1 cellular context compared by ENCODE assay signal in the genomic region with DNA sequence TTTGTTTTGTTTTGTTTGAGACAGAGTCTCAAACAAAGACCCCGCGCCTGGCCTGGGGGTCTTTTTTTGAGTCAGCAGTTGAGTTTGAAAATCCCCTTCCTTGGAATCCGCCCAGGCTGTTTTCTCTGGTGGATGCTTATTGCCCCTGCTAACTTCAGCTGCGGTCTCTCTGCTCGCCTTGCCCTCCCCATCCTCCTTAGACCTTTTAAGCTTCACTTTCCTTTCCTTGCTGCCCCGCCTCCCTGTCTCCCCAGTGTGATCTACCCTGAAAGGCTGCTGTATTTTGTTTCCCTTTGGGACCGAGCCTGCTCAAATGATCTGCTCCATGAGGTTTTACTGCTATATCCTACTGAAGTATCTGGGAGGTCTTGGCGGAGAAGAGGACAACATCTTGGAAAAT.
TF ChIP-seq lines count a peak whose summit lies in the region.

No MANE protein-coding gene starts in this region.

TF ChIP-seq in GM23338, 12 proteins besides CTCF, POLR2A, EP300 and RAD21 (continued from another document):
- TF ChIP-seq, protein P1, sequence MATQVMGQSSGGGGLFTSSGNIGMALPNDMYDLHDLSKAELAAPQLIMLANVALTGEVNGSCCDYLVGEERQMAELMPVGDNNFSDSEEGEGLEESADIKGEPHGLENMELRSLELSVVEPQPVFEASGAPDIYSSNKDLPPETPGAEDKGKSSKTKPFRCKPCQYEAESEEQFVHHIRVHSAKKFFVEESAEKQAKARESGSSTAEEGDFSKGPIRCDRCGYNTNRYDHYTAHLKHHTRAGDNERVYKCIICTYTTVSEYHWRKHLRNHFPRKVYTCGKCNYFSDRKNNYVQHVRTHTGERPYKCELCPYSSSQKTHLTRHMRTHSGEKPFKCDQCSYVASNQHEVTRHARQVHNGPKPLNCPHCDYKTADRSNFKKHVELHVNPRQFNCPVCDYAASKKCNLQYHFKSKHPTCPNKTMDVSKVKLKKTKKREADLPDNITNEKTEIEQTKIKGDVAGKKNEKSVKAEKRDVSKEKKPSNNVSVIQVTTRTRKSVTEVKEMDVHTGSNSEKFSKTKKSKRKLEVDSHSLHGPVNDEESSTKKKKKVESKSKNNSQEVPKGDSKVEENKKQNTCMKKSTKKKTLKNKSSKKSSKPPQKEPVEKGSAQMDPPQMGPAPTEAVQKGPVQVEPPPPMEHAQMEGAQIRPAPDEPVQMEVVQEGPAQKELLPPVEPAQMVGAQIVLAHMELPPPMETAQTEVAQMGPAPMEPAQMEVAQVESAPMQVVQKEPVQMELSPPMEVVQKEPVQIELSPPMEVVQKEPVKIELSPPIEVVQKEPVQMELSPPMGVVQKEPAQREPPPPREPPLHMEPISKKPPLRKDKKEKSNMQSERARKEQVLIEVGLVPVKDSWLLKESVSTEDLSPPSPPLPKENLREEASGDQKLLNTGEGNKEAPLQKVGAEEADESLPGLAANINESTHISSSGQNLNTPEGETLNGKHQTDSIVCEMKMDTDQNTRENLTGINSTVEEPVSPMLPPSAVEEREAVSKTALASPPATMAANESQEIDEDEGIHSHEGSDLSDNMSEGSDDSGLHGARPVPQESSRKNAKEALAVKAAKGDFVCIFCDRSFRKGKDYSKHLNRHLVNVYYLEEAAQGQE (IDR thresholded peaks at IDR 0.05; ENCODE audit: unreplicated experiment), result no peak
- no peak for TF ChIP-seq EZH2phosphoT487 (IDR thresholded peaks at IDR 0.05; ENCODE audit: unreplicated experiment)
- TF ChIP-seq ZNF331 (CRISPR knock-in tag; IDR thresholded peaks at IDR 0.05; ENCODE audit: low read depth), result no peak
- TF ChIP-seq, protein P2, sequence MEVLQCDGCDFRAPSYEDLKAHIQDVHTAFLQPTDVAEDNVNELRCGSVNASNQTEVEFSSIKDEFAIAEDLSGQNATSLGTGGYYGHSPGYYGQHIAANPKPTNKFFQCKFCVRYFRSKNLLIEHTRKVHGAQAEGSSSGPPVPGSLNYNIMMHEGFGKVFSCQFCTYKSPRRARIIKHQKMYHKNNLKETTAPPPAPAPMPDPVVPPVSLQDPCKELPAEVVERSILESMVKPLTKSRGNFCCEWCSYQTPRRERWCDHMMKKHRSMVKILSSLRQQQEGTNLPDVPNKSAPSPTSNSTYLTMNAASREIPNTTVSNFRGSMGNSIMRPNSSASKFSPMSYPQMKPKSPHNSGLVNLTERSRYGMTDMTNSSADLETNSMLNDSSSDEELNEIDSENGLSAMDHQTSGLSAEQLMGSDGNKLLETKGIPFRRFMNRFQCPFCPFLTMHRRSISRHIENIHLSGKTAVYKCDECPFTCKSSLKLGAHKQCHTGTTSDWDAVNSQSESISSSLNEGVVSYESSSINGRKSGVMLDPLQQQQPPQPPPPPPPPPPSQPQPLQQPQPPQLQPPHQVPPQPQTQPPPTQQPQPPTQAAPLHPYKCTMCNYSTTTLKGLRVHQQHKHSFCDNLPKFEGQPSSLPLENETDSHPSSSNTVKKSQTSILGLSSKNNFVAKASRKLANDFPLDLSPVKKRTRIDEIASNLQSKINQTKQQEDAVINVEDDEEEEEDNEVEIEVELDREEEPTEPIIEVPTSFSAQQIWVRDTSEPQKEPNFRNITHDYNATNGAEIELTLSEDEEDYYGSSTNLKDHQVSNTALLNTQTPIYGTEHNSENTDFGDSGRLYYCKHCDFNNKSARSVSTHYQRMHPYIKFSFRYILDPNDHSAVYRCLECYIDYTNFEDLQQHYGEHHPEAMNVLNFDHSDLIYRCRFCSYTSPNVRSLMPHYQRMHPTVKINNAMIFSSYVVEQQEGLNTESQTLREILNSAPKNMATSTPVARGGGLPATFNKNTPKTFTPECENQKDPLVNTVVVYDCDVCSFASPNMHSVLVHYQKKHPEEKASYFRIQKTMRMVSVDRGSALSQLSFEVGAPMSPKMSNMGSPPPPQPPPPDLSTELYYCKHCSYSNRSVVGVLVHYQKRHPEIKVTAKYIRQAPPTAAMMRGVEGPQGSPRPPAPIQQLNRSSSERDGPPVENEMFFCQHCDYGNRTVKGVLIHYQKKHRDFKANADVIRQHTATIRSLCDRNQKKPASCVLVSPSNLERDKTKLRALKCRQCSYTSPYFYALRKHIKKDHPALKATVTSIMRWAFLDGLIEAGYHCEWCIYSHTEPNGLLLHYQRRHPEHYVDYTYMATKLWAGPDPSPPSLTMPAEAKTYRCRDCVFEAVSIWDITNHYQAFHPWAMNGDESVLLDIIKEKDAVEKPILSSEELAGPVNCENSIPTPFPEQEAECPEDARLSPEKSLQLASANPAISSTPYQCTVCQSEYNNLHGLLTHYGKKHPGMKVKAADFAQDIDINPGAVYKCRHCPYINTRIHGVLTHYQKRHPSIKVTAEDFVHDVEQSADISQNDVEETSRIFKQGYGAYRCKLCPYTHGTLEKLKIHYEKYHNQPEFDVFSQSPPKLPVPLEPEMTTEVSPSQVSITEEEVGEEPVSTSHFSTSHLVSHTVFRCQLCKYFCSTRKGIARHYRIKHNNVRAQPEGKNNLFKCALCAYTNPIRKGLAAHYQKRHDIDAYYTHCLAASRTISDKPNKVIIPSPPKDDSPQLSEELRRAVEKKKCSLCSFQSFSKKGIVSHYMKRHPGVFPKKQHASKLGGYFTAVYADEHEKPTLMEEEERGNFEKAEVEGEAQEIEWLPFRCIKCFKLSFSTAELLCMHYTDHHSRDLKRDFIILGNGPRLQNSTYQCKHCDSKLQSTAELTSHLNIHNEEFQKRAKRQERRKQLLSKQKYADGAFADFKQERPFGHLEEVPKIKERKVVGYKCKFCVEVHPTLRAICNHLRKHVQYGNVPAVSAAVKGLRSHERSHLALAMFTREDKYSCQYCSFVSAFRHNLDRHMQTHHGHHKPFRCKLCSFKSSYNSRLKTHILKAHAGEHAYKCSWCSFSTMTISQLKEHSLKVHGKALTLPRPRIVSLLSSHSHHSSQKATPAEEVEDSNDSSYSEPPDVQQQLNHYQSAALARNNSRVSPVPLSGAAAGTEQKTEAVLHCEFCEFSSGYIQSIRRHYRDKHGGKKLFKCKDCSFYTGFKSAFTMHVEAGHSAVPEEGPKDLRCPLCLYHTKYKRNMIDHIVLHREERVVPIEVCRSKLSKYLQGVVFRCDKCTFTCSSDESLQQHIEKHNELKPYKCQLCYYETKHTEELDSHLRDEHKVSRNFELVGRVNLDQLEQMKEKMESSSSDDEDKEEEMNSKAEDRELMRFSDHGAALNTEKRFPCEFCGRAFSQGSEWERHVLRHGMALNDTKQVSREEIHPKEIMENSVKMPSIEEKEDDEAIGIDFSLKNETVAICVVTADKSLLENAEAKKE (CRISPR knock-in tag; IDR thresholded peaks at IDR 0.05), result no peak
TF ChIP-seq in GM23338: peak in this region for 0.
